In the genomic region with DNA sequence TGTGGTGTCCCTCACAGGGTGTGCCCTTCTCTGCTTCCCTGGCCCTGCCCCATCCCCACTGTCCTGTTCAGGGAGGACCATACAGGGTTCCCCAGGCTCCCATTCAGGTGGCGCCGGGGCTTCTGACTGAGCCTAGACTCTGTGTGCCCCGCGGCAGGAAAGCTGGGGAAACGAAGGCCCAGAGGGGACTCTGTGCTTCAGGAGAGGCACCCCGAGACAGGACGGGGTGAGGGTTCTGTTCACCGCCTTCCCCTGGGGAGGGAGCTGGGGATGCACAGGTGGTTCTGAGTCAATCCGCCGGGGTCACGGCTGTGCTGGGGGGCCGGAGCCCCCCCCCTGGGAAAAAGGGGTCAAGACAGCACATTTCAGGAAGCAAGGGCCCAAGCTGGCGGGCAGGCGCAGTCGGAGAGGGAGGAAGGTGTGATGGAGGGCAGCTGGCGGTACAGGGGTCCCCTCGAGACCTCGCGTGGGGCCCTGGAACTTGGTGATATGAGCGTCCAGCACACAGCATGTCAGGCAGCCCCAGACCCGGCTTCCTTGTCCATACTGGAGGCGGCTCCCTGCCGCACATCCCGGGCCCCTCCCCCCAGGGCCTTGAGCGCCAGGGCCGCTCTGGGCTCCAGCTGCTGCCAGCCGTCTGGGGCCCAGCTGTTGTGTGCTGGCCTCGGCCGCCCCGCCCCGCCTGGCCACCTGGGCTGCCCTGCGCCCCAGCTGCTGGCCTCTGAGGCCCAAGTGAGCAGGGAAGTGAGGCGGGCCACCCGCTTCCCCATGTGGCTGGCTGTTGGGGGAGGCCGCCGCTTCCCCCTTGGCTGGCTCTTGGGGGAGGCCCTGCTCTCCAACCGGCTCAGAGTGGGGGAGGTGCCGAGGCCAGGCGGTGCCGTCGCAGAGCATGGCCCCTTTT, we compare ENCODE assay signal across 9 cellular contexts. TPM values are rescaled to one million over a fixed set of nuclear protein-coding genes. Genes with fewer than 3 reads are reported as not detected.
A peak's percentile ranks its signal among the peaks of the same experiment; 100 is the strongest.
DNase-seq lines count a peak whose midpoint lies in the region; ATAC-seq lines count a peak whose summit lies in the region.
"Had no signal": no experiment of that assay in that cellular context is flagged by ENCODE, and none has a peak within 500 bp of the region (broad histone marks: within the 10 kb centered on the region; RNA-seq: fewer than 3 reads in every experiment).

No MANE protein-coding gene starts in this region.

- H3K9me3 Mint-ChIP-seq in naive thymus-derived CD4-positive, alpha-beta T cell, result no peaks in the 10 kb centered on the region

- POLR2A ChIA-PET in naive thymus-derived CD4-positive, alpha-beta T cell (lab: Charles Lee), result interaction anchor here (0.7 to 3.4 kb wide), 8 partner anchors 8 to 383 kb away, joined by 3 to 23 read pairs (median 4); partner anchors contain the start of genes ASPSCR1, CENPX and LRRC45

- H3K4me1 ChIP-seq in naive thymus-derived CD4-positive, alpha-beta T cell (ENCODE audit: control insufficient read depth in 2 of 2, insufficient read depth in 2 of 2, low read length in 2 of 2), result peaks cover 23% of the 10 kb centered on the region in 2 donors

- no peaks in the 10 kb centered on the region for H3K36me3 Mint-ChIP-seq in naive thymus-derived CD4-positive, alpha-beta T cell
- no peaks in the 10 kb centered on the region for H3K36me3 Mint-ChIP-seq in T-helper 17 cell (ENCODE audit: low read depth)

- CTCF ChIA-PET in naive thymus-derived CD4-positive, alpha-beta T cell (lab: Charles Lee), result interaction anchor here (1.1 to 2.5 kb wide), 3 partner anchors 10 to 56 kb away, joined by 3 to 8 read pairs (median 3); partner anchors contain the start of genes ASPSCR1, CENPX and LRRC45

- H3K36me3 ChIP-seq in naive thymus-derived CD4-positive, alpha-beta T cell (ENCODE audit: control insufficient read depth in 2 of 3, insufficient read depth in 3 of 3, low read length in 3 of 3), result no peaks in the 10 kb centered on the region

- no peak for ATAC-seq in naive thymus-derived CD4-positive, alpha-beta T cell
- ATAC-seq in GM21576 (IDR thresholded peaks at IDR 0.05; ENCODE audit: unreplicated experiment) (no peak), T-helper 17 cell (no peak)

- peaks cover 4 to 45% (median 20%) of the 10 kb centered on the region in 7 donors for H3K4me1 Mint-ChIP-seq in naive thymus-derived CD4-positive, alpha-beta T cell
- peaks cover 6% of the 10 kb centered on the region for H3K4me1 Mint-ChIP-seq in T-helper 17 cell

- H3K4me3 ChIP-seq in naive thymus-derived CD4-positive, alpha-beta T cell (ENCODE audit: low read length), result no peak overlapping the region

- peak overlapping the region in 4 of 10 donors; percentile 32 to 83 (median 64) for H3K4me3 Mint-ChIP-seq in naive thymus-derived CD4-positive, alpha-beta T cell
- no peak overlapping the region for H3K4me3 Mint-ChIP-seq in T-helper 17 cell

- H3K27ac Mint-ChIP-seq in naive thymus-derived CD4-positive, alpha-beta T cell, result peak overlapping the region in 2 of 9 donors; percentile 4 to 33
- H3K27ac Mint-ChIP-seq in T-helper 17 cell, result no peak overlapping the region

- H3K27me3 ChIP-seq in naive thymus-derived CD4-positive, alpha-beta T cell (ENCODE audit: control insufficient read depth in 2 of 2, insufficient read depth in 2 of 2, low read length in 2 of 2), result peaks cover 0 to 2% of the 10 kb centered on the region in 2 donors

- H3K9me3 ChIP-seq in naive thymus-derived CD4-positive, alpha-beta T cell (ENCODE audit: control insufficient read depth in 2 of 3, low read length in 3 of 3), result no peaks in the 10 kb centered on the region
- H3K9me3 ChIP-seq in T-helper 17 cell (ENCODE audit: control insufficient read depth, low read length, poor library complexity, severe bottlenecking), result no peaks in the 10 kb centered on the region

- DNase-seq in CMK (ENCODE audit: low read depth) (peak; percentile 62), NCI-H2196 (lab: John Stamatoyannopoulos, UW; ENCODE audit: unreplicated experiment) (peak; percentile 81), ecto neural progenitor cell (ENCODE audit: low spot score) (peak; percentile 84), NCI-H2081 (lab: John Stamatoyannopoulos, UW) (no peak), T-helper 17 cell (no peak)
- DNase-seq in naive thymus-derived CD4-positive, alpha-beta T cell, result no peak
- no peak for DNase-seq in activated naive CD4-positive, alpha-beta T cell treated with anti-CD3 and anti-CD28 coated beads, Interleukin-2, amount 50 U/mL, for 16 hours

- peak overlapping the region; percentile 58 for H3K27ac ChIP-seq in naive thymus-derived CD4-positive, alpha-beta T cell (ENCODE audit: low read depth, low read length)

- H3K27me3 Mint-ChIP-seq in naive thymus-derived CD4-positive, alpha-beta T cell, result peaks cover 0 to 33% (median 3%) of the 10 kb centered on the region in 5 donors
- H3K27me3 Mint-ChIP-seq in T-helper 17 cell, result no peaks in the 10 kb centered on the region

- intact Hi-C loops in naive thymus-derived CD4-positive, alpha-beta T cell (cut with micrococcal nuclease), result loop anchor here in 1 of 2 donors (5.0 kb wide), 1 partner anchor 39 kb away; the partner anchor contains the start of gene MAFG

RNA-seq across cellular contexts. Expression of gene NOTUM, which starts 5.6 kb away (rescaled TPM):
- total RNA-seq in naive thymus-derived CD4-positive, alpha-beta T cell, result under 1 TPM in 1 of 5 experiments, not detected in 4; 0.82 TPM
- polyA plus RNA-seq in naive thymus-derived CD4-positive, alpha-beta T cell, result under 1 TPM in 1 of 2 donors, not detected in 1; 0.35 TPM
- not detected for total RNA-seq in T-helper 17 cell

RNA-seq across cellular contexts. Expression of gene ASPSCR1, which starts 10.8 kb away (rescaled TPM):
- 10 to 100 TPM; 36.4 to 46.7 (median 46.0) TPM for total RNA-seq in naive thymus-derived CD4-positive, alpha-beta T cell
- polyA plus RNA-seq in naive thymus-derived CD4-positive, alpha-beta T cell, result 10 to 100 TPM; 24.2 to 36.6 TPM
- total RNA-seq in T-helper 17 cell, result 10 to 100 TPM; 38.1 to 40.1 TPM

RNA-seq across cellular contexts. Expression of gene MYADML2, which starts 19.6 kb away (rescaled TPM):
- not detected for total RNA-seq in naive thymus-derived CD4-positive, alpha-beta T cell
- not detected for polyA plus RNA-seq in naive thymus-derived CD4-positive, alpha-beta T cell
- not detected for total RNA-seq in T-helper 17 cell
- total RNA-seq: liver had no signal
- polyA plus RNA-seq: liver had no signal

RNA-seq across cellular contexts. Expression of gene PYCR1, which starts 29.5 kb away (rescaled TPM):
- total RNA-seq in naive thymus-derived CD4-positive, alpha-beta T cell, result 10 to 100 TPM in 1 of 5 experiments, 1 to 10 TPM in 4; 1.8 to 31.1 (median 2.3) TPM
- 1 to 10 TPM; 4.2 to 4.5 TPM for polyA plus RNA-seq in naive thymus-derived CD4-positive, alpha-beta T cell
- total RNA-seq in T-helper 17 cell, result 1 to 10 TPM in 1 of 2 donors, under 1 TPM in 1; 0.72 to 1.9 TPM

RNA-seq across cellular contexts. Expression of gene MAFG, which starts 39.1 kb away (rescaled TPM):
- 10 to 100 TPM; 12.9 to 28.1 (median 18.1) TPM for total RNA-seq in naive thymus-derived CD4-positive, alpha-beta T cell
- 1 to 10 TPM; 2.4 to 2.6 TPM for polyA plus RNA-seq in naive thymus-derived CD4-positive, alpha-beta T cell
- 10 to 100 TPM; 15.4 to 23.0 TPM for total RNA-seq in T-helper 17 cell

Comparison
In these comparisons a context has a peak if more than half of its experiments do, and no peak if none do; other contexts are left out.
1. DNase-seq: peak in CMK (single experiment), NCI-H2196 (single experiment) and ecto neural progenitor cell (single experiment); none in naive thymus-derived CD4-positive, alpha-beta T cell (0 of 9), NCI-H2081 (0 of 2), T-helper 17 cell (0 of 3) and activated naive CD4-positive, alpha-beta T cell treated with anti-CD3 and anti-CD28 coated beads, Interleukin-2, amount 50 U/mL, for 16 hours (single experiment).